ENCODE assay signal across 8 cellular contexts in genomic region chr1:235160395-235160964, GRCh38. TPM values are rescaled to one million over a fixed set of nuclear protein-coding genes. Genes with fewer than 3 reads are reported as not detected.
DNase-seq lines count a peak whose midpoint lies in the region; ATAC-seq and TF ChIP-seq lines count a peak whose summit lies in the region.

No MANE protein-coding gene starts in this region.

- H3K4me3 ChIP-seq in heart left ventricle, result peak overlapping the region; percentile 59 to 90 (median 72)

- peak overlapping the region; percentile 100 for H3K27ac Mint-ChIP-seq in activated CD8-positive, alpha-beta T cell treated with anti-CD3 and anti-CD28 coated beads for 36 hours

- 11 to 15% (median 13%) methylated on average over 15 to 16 of the region's 16 CpGs for WGBS in heart left ventricle, 4 donors

- H3K27me3 ChIP-seq in heart left ventricle, result no peaks in the 10 kb centered on the region

- H3K4me1 Mint-ChIP-seq in activated CD8-positive, alpha-beta T cell treated with anti-CD3 and anti-CD28 coated beads for 36 hours (ENCODE audit: low read depth), result peaks cover 16% of the 10 kb centered on the region

- CTCF ChIA-PET in activated CD8-positive, alpha-beta T cell treated with anti-CD3 and anti-CD28 coated beads for 36 hours (lab: Charles Lee), result interaction anchor here (0.7 to 2.5 kb wide), 7 partner anchors 20 to 673 kb away, joined by 3 to 14 read pairs (median 4); no protein-coding TSS in a partner anchor

- POLR2A ChIA-PET in activated CD8-positive, alpha-beta T cell treated with anti-CD3 and anti-CD28 coated beads for 36 hours (lab: Charles Lee), result interaction anchor here (0.6 to 3.2 kb wide), 17 partner anchors 8 to 551 kb away, joined by 3 to 17 read pairs (median 4); partner anchors contain the start of gene IRF2BP2

- no peaks in the 10 kb centered on the region for H3K27me3 Mint-ChIP-seq in activated CD8-positive, alpha-beta T cell treated with anti-CD3 and anti-CD28 coated beads for 36 hours

- peaks cover 0 to 28% (median 16%) of the 10 kb centered on the region in 12 donors for H3K4me1 ChIP-seq in heart left ventricle

- TF ChIP-seq CTCF in GM10266 (IDR thresholded peaks at IDR 0.05; ENCODE audit: control insufficient read depth, insufficient read depth, low read depth, missing control alignments) (no peak), heart left ventricle (IDR thresholded peaks at IDR 0.05) (no peak)
- no peak for TF ChIP-seq CTCF in activated CD8-positive, alpha-beta T cell treated with anti-CD3 and anti-CD28 coated beads for 36 hours (IDR thresholded peaks at IDR 0.05)

- no peaks in the 10 kb centered on the region for H3K9me3 Mint-ChIP-seq in activated CD8-positive, alpha-beta T cell treated with anti-CD3 and anti-CD28 coated beads for 36 hours

- peak overlapping the region; percentile 99 for H3K4me3 Mint-ChIP-seq in activated CD8-positive, alpha-beta T cell treated with anti-CD3 and anti-CD28 coated beads for 36 hours

- intact Hi-C loops in activated CD8-positive, alpha-beta T cell treated with anti-CD3 and anti-CD28 coated beads for 36 hours (cut with micrococcal nuclease), result loop anchor here (2.0 kb wide), 1 partner anchor 32 kb away; the partner anchor contains the start of gene TOMM20
- intact Hi-C loops in heart left ventricle (cut with DNase I) (loop anchor here in 3 of 10 donors (2.0 to 5.0 kb wide), 3 partner anchors 32 to 167 kb away; partner anchors contain the start of genes TOMM20 (in 2 of the 3), ARID4B (in 1 of the 3) and GGPS1 (in 1 of the 3)), sciatic nerve (cut with DNase I) (no loop called here)

- no peaks in the 10 kb centered on the region for H3K9me3 ChIP-seq in heart left ventricle

- no peak for TF ChIP-seq POLR2A in heart left ventricle (IDR thresholded peaks at IDR 0.05)

- H3K36me3 ChIP-seq in heart left ventricle, result peaks cover 0 to 46% (median 36%) of the 10 kb centered on the region in 9 donors

- H3K27ac ChIP-seq in heart left ventricle, result peak overlapping the region; percentile 60 to 92 (median 84)

- peak; percentile 55 for DNase-seq in GM10266 (ENCODE audit: extremely low spot score)
- DNase-seq in KG1 (lab: John Stamatoyannopoulos, UW), result peak; percentile 70
- no peak for DNase-seq in activated CD8-positive, alpha-beta T cell treated with anti-CD3 and anti-CD28 coated beads for 36 hours
- DNase-seq in heart left ventricle, result no peak
- DNase-seq in sciatic nerve (ENCODE audit: low spot score), result no peak
- no peak for DNase-seq in NCI-H1092 treated with DMSO at 0.1 percent for 48 hours (lab: John Stamatoyannopoulos, UW)
- no peak for DNase-seq in occipital lobe (lab: John Stamatoyannopoulos, UW)

- H3K36me3 Mint-ChIP-seq in activated CD8-positive, alpha-beta T cell treated with anti-CD3 and anti-CD28 coated beads for 36 hours (ENCODE audit: low read depth), result peaks cover 27% of the 10 kb centered on the region

- peak; percentile 26 for ATAC-seq in GM21526 (IDR thresholded peaks at IDR 0.05; ENCODE audit: low FRiP score, unreplicated experiment)
- peak; percentile 58 for ATAC-seq in activated CD8-positive, alpha-beta T cell treated with anti-CD3 and anti-CD28 coated beads for 36 hours
- ATAC-seq in heart left ventricle, result peak in 1 of 4 donors; percentile 53
- ATAC-seq in sciatic nerve, result peak; percentile 57

RNA-seq across cellular contexts. Expression of gene RBM34, which starts 0.6 kb away (rescaled TPM):
- total RNA-seq in activated CD8-positive, alpha-beta T cell treated with anti-CD3 and anti-CD28 coated beads for 36 hours, result 100 to 1,000 TPM; 136 TPM
- 10 to 100 TPM; 34.2 to 75.1 (median 48.6) TPM for total RNA-seq in heart left ventricle
- 10 to 100 TPM; 97.5 to 97.8 TPM for polyA plus RNA-seq in heart left ventricle
- total RNA-seq in sciatic nerve, result 63.7 TPM
- 43.5 TPM for total RNA-seq in occipital lobe

RNA-seq across cellular contexts. Expression of gene TOMM20, which starts 31.8 kb away (rescaled TPM):
- total RNA-seq in activated CD8-positive, alpha-beta T cell treated with anti-CD3 and anti-CD28 coated beads for 36 hours, result 100 to 1,000 TPM; 155 to 159 TPM
- total RNA-seq in heart left ventricle, result 100 to 1,000 TPM in 1 of 9 donors, 10 to 100 TPM in 8; 56.7 to 100 (median 83.3) TPM
- polyA plus RNA-seq in heart left ventricle, result 10 to 100 TPM; 43.0 to 80.9 TPM
- 97.5 TPM for total RNA-seq in sciatic nerve
- total RNA-seq in occipital lobe, result 181 TPM

Comparison
In these comparisons a context has a peak if more than half of its experiments do, and no peak if none do; other contexts are left out.
1. DNase-seq: peak in GM10266 (single experiment) and KG1 (single experiment); none in activated CD8-positive, alpha-beta T cell treated with anti-CD3 and anti-CD28 coated beads for 36 hours (single experiment), heart left ventricle (0 of 5), sciatic nerve (single experiment), NCI-H1092 treated with DMSO at 0.1 percent for 48 hours (single experiment) and occipital lobe (single experiment).